ENCODE assay signal across 15 cellular contexts in genomic region chr5:137935190-137935589, GRCh38. TPM values are rescaled to one million over a fixed set of nuclear protein-coding genes. Genes with fewer than 3 reads are reported as not detected.
DNase-seq lines count a peak whose midpoint lies in the region; ATAC-seq, FAIRE-seq and TF ChIP-seq lines count a peak whose summit lies in the region.
"Had no signal": no experiment of that assay in that cellular context is flagged by ENCODE, and none has a peak within 500 bp of the region (broad histone marks: within the 10 kb centered on the region; RNA-seq: fewer than 3 reads in every experiment).

No MANE protein-coding gene starts in this region.

- H3K4me1 ChIP-seq in cardiac muscle cell (ENCODE audit: low read depth) (no peaks in the 10 kb centered on the region), GM12878 (ENCODE audit: control insufficient read depth, insufficient read depth, low read length) (peaks cover 20% of the 10 kb centered on the region), foreskin keratinocyte (no peaks in the 10 kb centered on the region)
- H3K4me1 ChIP-seq: upper lobe of right lung had no signal

- no peaks in the 10 kb centered on the region for H4K20me1 ChIP-seq in GM12878 (ENCODE audit: control insufficient read depth, insufficient read depth)

- H3K79me2 ChIP-seq in GM12878 (ENCODE audit: control insufficient read depth, insufficient read depth, low read length) = no peaks in the 10 kb centered on the region; the same call in 1 of the 2 replicates

- TF ChIP-seq EP300 in GM12878 (IDR thresholded peaks at IDR 0.05; ENCODE audit: borderline replicate concordance in 1 of 2, control insufficient read depth in 1 of 2, low read depth in 2 of 2, low read length in 2 of 2) = peak; percentile 31 to 61; a peak in 2 of 4 replicates

- peak; percentile 81 for FAIRE-seq in GM12878 (lab: Jason Lieb, UNC)

- CTCF ChIA-PET in GM12878 (lab: Yijun Ruan, JAX) = interaction anchor here (0.6 to 2.1 kb wide), 9 partner anchors 9 to 419 kb away, joined by 3 to 22 read pairs (median 4); partner anchors contain the start of gene PKD2L2

- in situ Hi-C loops in GM12878 (cut with MboI) = no loop called here

- no peaks in the 10 kb centered on the region for H3K9me3 ChIP-seq in cardiac muscle cell (ENCODE audit: low read depth)
- H3K9me3 ChIP-seq in GM12878 (replicated peaks; ENCODE audit: control insufficient read depth, insufficient read depth, low read length) = no peaks in the 10 kb centered on the region
- H3K9me3 ChIP-seq: SJSA1, upper lobe of right lung had no signal

- no peak overlapping the region for H3K4me2 ChIP-seq in GM12878 (ENCODE audit: control insufficient read depth, insufficient read depth)

- 0% methylated on average over 1 of the region's 1 CpG for WGBS in GM12878 (ENCODE audit: insufficient coverage, insufficient replicate concordance, low lambda C conversion rate, missing lambda C conversion rate)

- SMC1A ChIA-PET in GM12878 (lab: Charles Lee; ENCODE audit: uncharacterized antibody, unreplicated experiment) = interaction anchor here (0.5 to 2.9 kb wide), 14 partner anchors 10 to 300 kb away, joined by 3 to 22 read pairs (median 4); partner anchors contain the start of gene PKD2L2

- BruUV-seq in GM12878 (replicated peaks; lab: Mats Ljungman, UMichigan) = no TSS peak

- no peak for TF ChIP-seq POLR2A in GM12878 (IDR thresholded peaks at IDR 0.05; ENCODE audit: low read depth, low read length)

- H3K36me3 ChIP-seq in cardiac muscle cell = peaks cover 35% of the 10 kb centered on the region
- H3K36me3 ChIP-seq in GM12878 (ENCODE audit: control insufficient read depth in 2 of 2, insufficient read depth in 2 of 2, low read length in 1 of 2) = peaks cover 6 to 18% of the 10 kb centered on the region in 2 experiments

- H3K27ac ChIP-seq in cardiac muscle cell = peak overlapping the region; percentile 54
- peak overlapping the region; percentile 37; the same call in 1 of the 2 replicates for H3K27ac ChIP-seq in GM12878 (ENCODE audit: control insufficient read depth, insufficient read depth)
- no peak overlapping the region for H3K27ac ChIP-seq in foreskin keratinocyte
- H3K27ac ChIP-seq: SJSA1, upper lobe of right lung had no signal

- DNase-seq in cardiac muscle cell (ENCODE audit: low read depth in 1 of 2, low spot score in 1 of 2) = no peak
- DNase-seq in cardiac septum (ENCODE audit: low spot score) = no peak
- peak; percentile 25 for DNase-seq in GM12878 (ENCODE audit: low read depth, low spot score)
- DNase-seq in superior temporal gyrus (ENCODE audit: extremely low spot score) = peak; percentile 51
- no peak for DNase-seq in foreskin keratinocyte
- DNase-seq in COLO829 (ENCODE audit: low spot score) = no peak
- DNase-seq: anterior cingulate cortex, mesendoderm, NCI-H2029 treated with DMSO at 0.1 percent for 48 hours, upper lobe of right lung had no signal

- no peak overlapping the region for H3K9ac ChIP-seq in GM12878 (ENCODE audit: control insufficient read depth, insufficient read depth, low read length)

- TF ChIP-seq RAD21 in GM12878 (IDR thresholded peaks at IDR 0.05; ENCODE audit: insufficient read depth, low read depth, low read length) = no peak

- intact Hi-C loops in cardiac septum (cut with DNase I) = no loop called here
- intact Hi-C loops in GM12878 (cut with micrococcal nuclease; ENCODE audit: unreplicated experiment) = loop anchor here (10.0 kb wide), 1 partner anchor 160 kb away; no protein-coding TSS in a partner anchor

- H3K27me3 ChIP-seq in cardiac muscle cell = no peaks in the 10 kb centered on the region
- H3K27me3 ChIP-seq in GM12878 (replicated peaks in 1 of 2; ENCODE audit: control insufficient read depth in 2 of 2, insufficient read depth in 2 of 2, low read length in 1 of 2) = no peaks in the 10 kb centered on the region
- no peaks in the 10 kb centered on the region for H3K27me3 ChIP-seq in foreskin keratinocyte
- H3K27me3 ChIP-seq: SJSA1, upper lobe of right lung had no signal

- RAD21 ChIA-PET in GM12878 (lab: Charles Lee; ENCODE audit: unreplicated experiment) = interaction anchor here (1.6 to 2.7 kb wide), 4 partner anchors 45 to 156 kb away, joined by 4 to 21 read pairs (median 8); partner anchors contain the start of gene PKD2L2

- POLR2A ChIA-PET in GM12878 (lab: Charles Lee) = interaction anchor here (1.0 to 1.9 kb wide), 3 partner anchors 13 to 94 kb away, joined by 3 to 7 read pairs (median 4); no protein-coding TSS in a partner anchor

- no peak for TF ChIP-seq CTCF in cardiac muscle cell (IDR thresholded peaks at IDR 0.05; ENCODE audit: low read depth, low read length)
- TF ChIP-seq CTCF in GM12878 (IDR thresholded peaks at IDR 0.05 in 2 of 3, conservative IDR thresholded peaks at IDR 0.05 in 1 of 3; ENCODE audit: control insufficient read depth in 2 of 3, extremely low read depth in 1 of 3, insufficient read depth in 1 of 3, low read depth in 3 of 3, low read length in 3 of 3) = no peak
- TF ChIP-seq CTCF in foreskin keratinocyte (conservative IDR thresholded peaks at IDR 0.05) = no peak

- H3K4me3 ChIP-seq in cardiac muscle cell (no peak overlapping the region), GM12878 (no peak overlapping the region)
- H3K4me3 ChIP-seq: SJSA1, upper lobe of right lung had no signal

- ATAC-seq in HG02642 (IDR thresholded peaks at IDR 0.05; ENCODE audit: poor library complexity, unreplicated experiment) (peak; percentile 57), GM12878 (peak; percentile 78), foreskin keratinocyte (no peak), GM19467 (IDR thresholded peaks at IDR 0.05; ENCODE audit: unreplicated experiment) (no peak)
- ATAC-seq: upper lobe of right lung had no signal

- H2AFZ ChIP-seq in GM12878 (ENCODE audit: control insufficient read depth, low read depth, low read length) = no peak overlapping the region

TF ChIP-seq in GM12878, 131 proteins besides CTCF, POLR2A, EP300 and RAD21 (continues in another document):
- TF ChIP-seq RB1 (IDR thresholded peaks at IDR 0.05; ENCODE audit: borderline replicate concordance) (no peak), STAT3 (IDR thresholded peaks at IDR 0.05; ENCODE audit: low read depth, low read length) (peak; percentile 83; the same call in 1 of the 2 replicates), FOS (IDR thresholded peaks at IDR 0.05; ENCODE audit: borderline replicate concordance, extremely low read depth, insufficient read length) (no peak), MEF2A (IDR thresholded peaks at IDR 0.05; ENCODE audit: insufficient read depth, low read depth, low read length) (peak; percentile 51; the same call in 1 of the 2 replicates), BHLHE40 (IDR thresholded peaks at IDR 0.05; ENCODE audit: borderline replicate concordance in 1 of 2, low read depth in 2 of 2, low read length in 1 of 2) (peak in 1 of 2 experiments; percentile 19; a peak in 1 of 4 replicates), NFYA (IDR thresholded peaks at IDR 0.05; ENCODE audit: borderline replicate concordance, low read depth, low read length) (no peak), RAD51 (IDR thresholded peaks at IDR 0.05) (no peak), ZZZ3 (IDR thresholded peaks at IDR 0.05; ENCODE audit: control insufficient read depth, insufficient read length, low read depth) (no peak), PKNOX1 (IDR thresholded peaks at IDR 0.05) (no peak), MEF2B (IDR thresholded peaks at IDR 0.05; ENCODE audit: partially characterized antibody, poor library complexity, severe bottlenecking) (peak; percentile 49), NR2C1 (IDR thresholded peaks at IDR 0.05) (no peak), CBX3 (IDR thresholded peaks at IDR 0.05; ENCODE audit: borderline replicate concordance, low read depth) (no peak), USF2 (IDR thresholded peaks at IDR 0.05; ENCODE audit: borderline replicate concordance, low read depth, low read length) (no peak; the same call in 1 of the 2 replicates), BRCA1 (IDR thresholded peaks at IDR 0.05; ENCODE audit: low read depth, low read length) (no peak)

RNA-seq across cellular contexts. Expression of gene PKD2L2, which starts 45.9 kb away (rescaled TPM):
- not detected in 2 replicates for total RNA-seq in cardiac muscle cell
- polyA plus RNA-seq in cardiac muscle cell = 0.22 TPM in 1 of 2 replicates, not detected in the other
- 0.62 TPM for total RNA-seq in cardiac septum
- total RNA-seq in GM12878 (2013; cell fraction: nucleolus; rRNA removed) = not detected in 2 replicates
- 0.11 and 0.17 TPM in 2 replicates for total RNA-seq in GM12878 (2014; rRNA removed)
- not detected in 2 replicates for total RNA-seq in GM12878 (2014; rRNA removed; fragmentation: Illumina TruSeq; extraction: Trizol)
- 0.36 TPM in 1 of 2 replicates, not detected in the other for total RNA-seq in GM12878 (2021)
- not detected for polyA plus RNA-seq in GM12878 (2011; ENCODE audit: low read depth)
- 0.06 TPM in 1 of 2 replicates, not detected in the other for polyA plus RNA-seq in GM12878 (2011; rRNA removed)
- polyA plus RNA-seq in GM12878 (2011; cell fraction: cytosol; rRNA removed) = 0.07 and 0.08 TPM in 2 replicates
- not detected in 2 replicates for polyA plus RNA-seq in GM12878 (2011; cell fraction: nucleus; rRNA removed)
- 0.13 and 0.15 TPM in 2 replicates for polyA plus RNA-seq in GM12878 (2012)
- not detected in 2 replicates for polyA plus RNA-seq in GM12878 (2014; fragmentation: Illumina TruSeq; extraction: Trizol)
- polyA plus RNA-seq in GM12878 (2014; fragmentation: Nextera tagmentation; extraction: Ambion mirVana) = under 1 TPM; 0.11 to 0.16 TPM
- polyA plus RNA-seq in GM12878 (2014; rRNA removed) = 0.09 TPM in 1 of 2 replicates, not detected in the other
- polyA plus RNA-seq in GM12878 (2016; fragmentation: Nextera tagmentation; extraction: Ambion mirVana) = under 1 TPM; 0.74 to 0.86 TPM
- polyA minus RNA-seq in GM12878 (2011; rRNA and poly(A)+ RNA removed) = 0.37 TPM in 1 of 2 replicates, not detected in the other
- not detected in 2 replicates for polyA minus RNA-seq in GM12878 (2011; cell fraction: cytosol; rRNA and poly(A)+ RNA removed)
- 0.38 TPM in 1 of 2 replicates, not detected in the other for polyA minus RNA-seq in GM12878 (2011; cell fraction: nucleus; rRNA and poly(A)+ RNA removed)
- total RNA-seq in foreskin keratinocyte = not detected in 2 replicates
- 0.04 TPM in 1 of 2 replicates, not detected in the other for polyA plus RNA-seq in foreskin keratinocyte
- total RNA-seq: A673, dermis microvascular lymphatic vessel endothelial cell, SJSA1, upper lobe of right lung had no signal

Comparison
In these comparisons a context has a peak if more than half of its experiments do, and no peak if none do; other contexts are left out.
1. DNase-seq: peak in GM12878 (single experiment) and superior temporal gyrus (single experiment); none in cardiac muscle cell (0 of 2), cardiac septum (single experiment), foreskin keratinocyte (0 of 2) and COLO829 (single experiment).
2. ATAC-seq: peak in HG02642 (single experiment) and GM12878 (single experiment); none in foreskin keratinocyte (single experiment) and GM19467 (single experiment).